In genomic region chr4:180333156-180333555, GRCh38 we compare ENCODE assay signal across 18 cellular contexts.
DNase-seq lines count a peak whose midpoint lies in the region; ATAC-seq and TF ChIP-seq lines count a peak whose summit lies in the region.
"Had no signal": no experiment of that assay in that cellular context is flagged by ENCODE, and none has a peak within 500 bp of the region (broad histone marks: within the 10 kb centered on the region; RNA-seq: fewer than 3 reads in every experiment).

No MANE protein-coding gene starts in this region.

- intact Hi-C loops in PC-3 (cut with micrococcal nuclease) (no loop called here), OCI-LY7 (cut with micrococcal nuclease; ENCODE audit: unreplicated experiment) (no loop called here), lower leg skin (cut with DNase I; ENCODE audit: low total_unique reads) (no loop called here)

- no peaks in the 10 kb centered on the region for H3F3A ChIP-seq in PC-3 (ENCODE audit: low read length, unreplicated experiment)

- H3K9me2 ChIP-seq in PC-3 (replicated peaks; ENCODE audit: low read length) (no peaks in the 10 kb centered on the region), OCI-LY7 (ENCODE audit: insufficient read depth, low read length) (no peaks in the 10 kb centered on the region)

- peak overlapping the region; percentile 44 for H3K27ac ChIP-seq in PC-3 (ENCODE audit: low read length)
- H3K27ac ChIP-seq in OCI-LY7 (ENCODE audit: low read depth, low read length, poor library complexity, severe bottlenecking), result no peak overlapping the region
- H3K27ac ChIP-seq: A549, C4-2B had no signal

- TF ChIP-seq POLR2A in lower leg skin (IDR thresholded peaks at IDR 0.05), result no peak

- H3K27ac Mint-ChIP-seq in endothelial cell (ENCODE audit: unreplicated experiment), result no peak overlapping the region
- H3K27ac Mint-ChIP-seq: CD4-positive, alpha-beta memory T cell; GM23338 had no signal

- H3K4me2 ChIP-seq in PC-3 (ENCODE audit: low read length), result 0 out of 2 replicates have a peak overlapping the region, but pooled peaks have one; percentile 6
- H3K4me2 ChIP-seq in OCI-LY7 (ENCODE audit: low read length), result no peak overlapping the region
- H3K4me2 ChIP-seq: A549, GM23338 had no signal

- H3K9me3 ChIP-seq in PC-3 (ENCODE audit: low read length) (no peaks in the 10 kb centered on the region), OCI-LY7 (ENCODE audit: low read length) (no peaks in the 10 kb centered on the region)
- H3K9me3 ChIP-seq: A549, BE2C had no signal

- no peak overlapping the region for H3K9ac ChIP-seq in PC-3 (ENCODE audit: low read length)

- H3K4me1 ChIP-seq in PC-3 (ENCODE audit: insufficient read depth, low read length) (peaks cover 16% of the 10 kb centered on the region), OCI-LY7 (ENCODE audit: insufficient read depth, low read length, poor library complexity, severe bottlenecking) (no peaks in the 10 kb centered on the region)
- H3K4me1 ChIP-seq: A549, BE2C had no signal

- no peaks in the 10 kb centered on the region for H3K79me2 ChIP-seq in PC-3 (ENCODE audit: low read length)
- H3K79me2 ChIP-seq in OCI-LY7 (ENCODE audit: insufficient read depth, low read depth, low read length), result no peaks in the 10 kb centered on the region

- BruUV-seq in PC-3 (replicated peaks; lab: Mats Ljungman, UMichigan), result no TSS peak
- no TSS peak for BruUV-seq in OCI-LY7 (replicated peaks; lab: Mats Ljungman, UMichigan)

- no peaks in the 10 kb centered on the region for H3K9me3 Mint-ChIP-seq in endothelial cell (ENCODE audit: unreplicated experiment)
- H3K9me3 Mint-ChIP-seq: GM23338 had no signal

- DNase-seq in HPDE6-E6E7 (ENCODE audit: extremely low spot score) (peak; percentile 16), PC-3 (peak; percentile 53), astrocyte of the hippocampus (ENCODE audit: low read depth, low spot score) (peak; percentile 2), kidney tubule cell (ENCODE audit: low spot score) (peak; percentile 6), OCI-LY7 (ENCODE audit: low spot score) (no peak), lower leg skin (ENCODE audit: low spot score in 2 of 2) (no peak), endothelial cell (ENCODE audit: low spot score) (no peak)
- DNase-seq: BE2C; CD4-positive, alpha-beta memory T cell; DMS153; DMS79 treated with DMSO at 0.1 percent for 48 hours; EL; GDM1; H7 had no signal

- H4K20me1 ChIP-seq in PC-3 (ENCODE audit: low read length), result no peaks in the 10 kb centered on the region
- H4K20me1 ChIP-seq in OCI-LY7 (ENCODE audit: insufficient read depth, low read length), result no peaks in the 10 kb centered on the region

- H3K27me3 ChIP-seq in PC-3 (ENCODE audit: low read length), result no peaks in the 10 kb centered on the region
- H3K27me3 ChIP-seq: BE2C had no signal

- CTCF ChIA-PET in PC-3 (lab: Charles Lee) (no interaction called here), OCI-LY7 (lab: Charles Lee; ENCODE audit: unreplicated experiment) (no interaction called here)

- POLR2A ChIA-PET in PC-3 (lab: Charles Lee; ENCODE audit: unreplicated experiment) (no interaction called here), OCI-LY7 (lab: Charles Lee) (no interaction called here)

- no peaks in the 10 kb centered on the region for H3K36me3 Mint-ChIP-seq in endothelial cell (ENCODE audit: low read depth, unreplicated experiment)
- H3K36me3 Mint-ChIP-seq: CD4-positive, alpha-beta memory T cell had no signal

- H2AFZ ChIP-seq in PC-3 (ENCODE audit: low read length) (no peak overlapping the region), OCI-LY7 (ENCODE audit: low read length) (no peak overlapping the region)
- H2AFZ ChIP-seq: GM23338 had no signal

- no peaks in the 10 kb centered on the region for H3K27me3 Mint-ChIP-seq in endothelial cell (ENCODE audit: unreplicated experiment)
- H3K27me3 Mint-ChIP-seq: CD4-positive, alpha-beta memory T cell had no signal

- peak; percentile 29 for ATAC-seq in PC-3
- ATAC-seq: A549, GM23338, HepG2 had no signal

- no peak for TF ChIP-seq CTCF in PC-3 (conservative IDR thresholded peaks at IDR 0.05; ENCODE audit: low read depth, low read length)
- TF ChIP-seq CTCF in OCI-LY7 (conservative IDR thresholded peaks at IDR 0.05; ENCODE audit: low read length), result no peak
- TF ChIP-seq CTCF in lower leg skin (IDR thresholded peaks at IDR 0.05), result no peak
- no peak for TF ChIP-seq CTCF in endothelial cell (IDR thresholded peaks at IDR 0.05; ENCODE audit: unreplicated experiment)

- no peak overlapping the region for H3K4me3 ChIP-seq in PC-3 (ENCODE audit: low read length)
- H3K4me3 ChIP-seq in OCI-LY7 (ENCODE audit: low read depth, low read length, poor library complexity, severe bottlenecking), result no peak overlapping the region
- H3K4me3 ChIP-seq in lower leg skin (ENCODE audit: low read depth, poor library complexity, severe bottlenecking), result no peak overlapping the region
- H3K4me3 ChIP-seq: A549, GM23338 had no signal

- H3K4me3 Mint-ChIP-seq in endothelial cell (ENCODE audit: unreplicated experiment), result no peak overlapping the region
- H3K4me3 Mint-ChIP-seq: CD4-positive, alpha-beta memory T cell; GM23338 had no signal

- 89 to 94% methylated on average over 4 of the region's 4 CpGs for WGBS in lower leg skin, 2 donors

- peaks cover 7% of the 10 kb centered on the region for H3K4me1 Mint-ChIP-seq in endothelial cell (ENCODE audit: unreplicated experiment)
- H3K4me1 Mint-ChIP-seq: CD4-positive, alpha-beta memory T cell; GM23338 had no signal

- H3K36me3 ChIP-seq in PC-3 (ENCODE audit: low read depth, low read length) (no peaks in the 10 kb centered on the region), OCI-LY7 (ENCODE audit: insufficient read depth, low read length) (no peaks in the 10 kb centered on the region)
- H3K36me3 ChIP-seq: BE2C had no signal

Comparison
In these comparisons a context has a peak if more than half of its experiments do, and no peak if none do; other contexts are left out.
1. DNase-seq: peak in HPDE6-E6E7 (single experiment), PC-3 (single experiment), astrocyte of the hippocampus (single experiment) and kidney tubule cell (single experiment); none in OCI-LY7 (single experiment), lower leg skin (0 of 2) and endothelial cell (single experiment).